Comparison of ENCODE assay signal across 20 cellular contexts in the genomic region with DNA sequence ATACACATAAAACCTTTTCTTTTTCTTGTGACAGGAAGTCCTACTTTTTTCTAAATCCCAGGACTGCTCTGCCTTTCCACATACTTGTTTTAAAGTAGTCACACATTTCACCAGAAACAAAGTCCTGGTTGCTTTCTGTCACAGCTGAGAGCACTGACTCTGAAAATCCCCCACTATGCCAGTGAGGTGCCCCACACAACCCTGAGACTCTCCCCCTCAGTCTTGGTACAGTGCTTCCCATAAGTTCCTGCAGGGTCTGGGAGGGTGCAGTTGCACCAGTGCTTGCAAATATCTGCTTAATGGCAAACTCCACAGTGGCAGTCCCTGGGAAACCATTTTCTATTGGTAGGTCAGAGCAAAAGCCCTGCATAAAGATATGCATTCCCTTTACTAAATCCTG.
DNase-seq lines count a peak whose midpoint lies in the region; ATAC-seq and TF ChIP-seq lines count a peak whose summit lies in the region.
"Had no signal": no experiment of that assay in that cellular context is flagged by ENCODE, and none has a peak within 500 bp of the region (broad histone marks: within the 10 kb centered on the region; RNA-seq: fewer than 3 reads in every experiment).

No MANE protein-coding gene starts in this region.

- peaks cover 12% of the 10 kb centered on the region for H3K4me1 Mint-ChIP-seq in nephron progenitor cell
- H3K4me1 Mint-ChIP-seq: CD4-positive, CD25-positive, alpha-beta regulatory T cell; H9 had no signal

- H3K36me3 ChIP-seq in BE2C, result no peaks in the 10 kb centered on the region

- no peaks in the 10 kb centered on the region for H3K4me1 ChIP-seq in BE2C
- H3K4me1 ChIP-seq: A549, Caco-2 had no signal

- ATAC-seq in GM18868 (IDR thresholded peaks at IDR 0.05; ENCODE audit: unreplicated experiment) (peak; percentile 48), HG03045 (IDR thresholded peaks at IDR 0.05; ENCODE audit: unreplicated experiment) (no peak)
- ATAC-seq: A549; CD8-positive, alpha-beta T cell; GM23338; HCT116 had no signal

- H3K4me3 ChIP-seq in BE2C (ENCODE audit: low read depth, low read length), result no peak overlapping the region
- H3K4me3 ChIP-seq: A549, BLaER1, GM23338 had no signal

- H3K27me3 Mint-ChIP-seq in nephron progenitor cell (ENCODE audit: low read depth, poor library complexity), result peaks cover 4% of the 10 kb centered on the region

- DNase-seq in left kidney (ENCODE audit: low read depth, low spot score) (peak; percentile 71), nephron progenitor cell (no peak), BE2C (no peak), middle frontal gyrus (ENCODE audit: extremely low spot score, low spot score) (no peak), iPS-NIHi11 (ENCODE audit: low spot score) (no peak)
- DNase-seq: 8988T; ACHN; AML-193; Caco-2; CD4-positive, CD25-positive, alpha-beta regulatory T cell; CD8-positive, alpha-beta T cell; DMS153; DND-41; H9 had no signal

- peak overlapping the region; percentile 15 for H3K4me3 Mint-ChIP-seq in nephron progenitor cell
- H3K4me3 Mint-ChIP-seq: CD4-positive, CD25-positive, alpha-beta regulatory T cell; CD8-positive, alpha-beta T cell; GM23338; H9 had no signal

- H3K27ac Mint-ChIP-seq in nephron progenitor cell, result no peak overlapping the region
- H3K27ac Mint-ChIP-seq: CD4-positive, CD25-positive, alpha-beta regulatory T cell; CD8-positive, alpha-beta T cell; GM23338; H9 had no signal

- H3K9me3 Mint-ChIP-seq in nephron progenitor cell, result peaks cover 10% of the 10 kb centered on the region
- H3K9me3 Mint-ChIP-seq: GM23338, H9 had no signal

- no peak for TF ChIP-seq CTCF in nephron progenitor cell (IDR thresholded peaks at IDR 0.05)
- TF ChIP-seq CTCF in BE2C (IDR thresholded peaks at IDR 0.05; ENCODE audit: low read depth, low read length), result no peak

- H3K27me3 ChIP-seq in BE2C, result no peaks in the 10 kb centered on the region
- H3K27me3 ChIP-seq: BLaER1 had no signal

- no peaks in the 10 kb centered on the region for H3K36me3 Mint-ChIP-seq in nephron progenitor cell (ENCODE audit: low read depth)
- H3K36me3 Mint-ChIP-seq: CD4-positive, CD25-positive, alpha-beta regulatory T cell; CD8-positive, alpha-beta T cell had no signal

- H3K9me3 ChIP-seq in BE2C, result no peaks in the 10 kb centered on the region
- H3K9me3 ChIP-seq: A549, Caco-2 had no signal
